ENCODE assay signal across 25 cellular contexts in the genomic region with DNA sequence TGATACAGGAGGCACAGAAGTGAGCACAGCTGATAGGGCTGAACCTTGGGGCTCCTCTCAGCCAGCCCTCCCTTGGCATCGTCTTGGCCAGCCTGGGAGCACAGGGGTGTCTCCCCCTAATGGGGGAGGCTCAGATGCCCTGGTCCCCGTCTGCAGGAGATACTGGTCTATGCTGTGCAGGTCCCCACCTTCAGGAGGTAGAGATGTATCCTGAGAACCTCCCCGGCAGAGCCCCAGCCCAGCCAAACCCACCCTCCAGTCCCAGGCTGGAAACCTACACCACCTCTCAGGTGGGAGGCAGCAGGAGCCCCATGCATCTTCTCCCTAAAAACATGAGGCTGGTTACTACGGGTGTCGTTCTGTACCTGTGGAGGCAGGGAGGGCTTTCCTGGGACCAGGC. TPM values are rescaled to one million over a fixed set of nuclear protein-coding genes. Genes with fewer than 3 reads are reported as not detected.
"Had no signal": no experiment of that assay in that cellular context is flagged by ENCODE, and none has a peak within 500 bp of the region (broad histone marks: within the 10 kb centered on the region; RNA-seq: fewer than 3 reads in every experiment).

No MANE protein-coding gene starts in this region.

- H3K4me1 Mint-ChIP-seq: immature natural killer cell, mesothelial cell of epicardium had no signal

- H3K79me2 ChIP-seq: hepatocyte had no signal

- H3K4me3 ChIP-seq: colonic mucosa, esophagus muscularis mucosa, gastroesophageal sphincter, heart left ventricle, hepatocyte, left lung, lower lobe of right lung had no signal

- H2AFZ ChIP-seq: hepatocyte had no signal

- H3K27ac ChIP-seq: colonic mucosa, epithelial cell of prostate, esophagus muscularis mucosa, foreskin keratinocyte, gastroesophageal sphincter, heart left ventricle, hepatocyte, left lung, lower lobe of right lung had no signal

- H3K36me3 Mint-ChIP-seq: immature natural killer cell, mesothelial cell of epicardium had no signal

- H3K9me3 Mint-ChIP-seq: dendritic cell treated with granulocyte-macrophage colony-stimulating factor and Interleukin-4, amounts not matched to agents 40 ng/mL and 50 ng/mL, for 4 days; effector memory CD8-positive, alpha-beta T cell; immature natural killer cell had no signal

- DNase-seq: cerebellar nuclear complex; colonic mucosa; cortex of kidney; effector CD8-positive, alpha-beta T cell; effector memory CD8-positive, alpha-beta T cell; endodermal cell; erythroblast; foreskin keratinocyte; hypothalamus; immature natural killer cell; islet precursor cell; left cardiac atrium; left lung; left ventricle myocardium superior; lower lobe of right lung; mesenchymal stem cell had no signal

- FAIRE-seq: endometrium, frontal cortex had no signal

- ATAC-seq: effector memory CD8-positive, alpha-beta T cell; foreskin keratinocyte; gastroesophageal sphincter; heart left ventricle; left cardiac atrium; left lung; left ventricle myocardium superior; lower lobe of right lung had no signal

- H3K27me3 Mint-ChIP-seq: dendritic cell treated with granulocyte-macrophage colony-stimulating factor and Interleukin-4, amounts not matched to agents 40 ng/mL and 50 ng/mL, for 4 days had no signal

- H3K27me3 ChIP-seq: colonic mucosa, esophagus muscularis mucosa, foreskin keratinocyte, gastroesophageal sphincter, hepatocyte, left lung had no signal

- H3K4me3 Mint-ChIP-seq: dendritic cell treated with granulocyte-macrophage colony-stimulating factor and Interleukin-4, amounts not matched to agents 40 ng/mL and 50 ng/mL, for 4 days; effector memory CD8-positive, alpha-beta T cell; endodermal cell; immature natural killer cell; mesothelial cell of epicardium had no signal

- H3K4me2 ChIP-seq: hepatocyte had no signal

- H3K9me3 ChIP-seq: colonic mucosa, esophagus muscularis mucosa, gastroesophageal sphincter, heart left ventricle, left lung, lower lobe of right lung had no signal

- H3K4me1 ChIP-seq: colonic mucosa, esophagus muscularis mucosa, foreskin keratinocyte, gastroesophageal sphincter, heart left ventricle, left lung, lower lobe of right lung had no signal

- H3K27ac Mint-ChIP-seq: dendritic cell treated with granulocyte-macrophage colony-stimulating factor and Interleukin-4, amounts not matched to agents 40 ng/mL and 50 ng/mL, for 4 days; effector memory CD8-positive, alpha-beta T cell; endodermal cell; immature natural killer cell; mesothelial cell of epicardium had no signal

- H3K36me3 ChIP-seq: colonic mucosa, esophagus muscularis mucosa, gastroesophageal sphincter, heart left ventricle had no signal

RNA-seq across cellular contexts. Expression of gene ABCC6, which starts 38.7 kb away (rescaled TPM):
- total RNA-seq: foreskin keratinocyte had no signal
